ENCODE assay signal across 31 cellular contexts in genomic region chr6:4012826-4013225, GRCh38.
DNase-seq lines count a peak whose midpoint lies in the region; ATAC-seq and TF ChIP-seq lines count a peak whose summit lies in the region.
"Had no signal": no experiment of that assay in that cellular context is flagged by ENCODE, and none has a peak within 500 bp of the region (broad histone marks: within the 10 kb centered on the region; RNA-seq: fewer than 3 reads in every experiment).

No MANE protein-coding gene starts in this region.

- ATAC-seq in GM23338 = no peak
- ATAC-seq in activated T-helper 17 cell treated with anti-CD3 and anti-CD28 coated beads, Interleukin-2, amount 50 U/mL, for 72 hours (replicated peaks) = no peak
- no peak for ATAC-seq in HG02970 (IDR thresholded peaks at IDR 0.05; ENCODE audit: low FRiP score, unreplicated experiment)
- ATAC-seq: GM12878 had no signal

- H2AFZ ChIP-seq in GM23338 = no peak overlapping the region
- H2AFZ ChIP-seq: PC-9 had no signal

- H3K4me3 Mint-ChIP-seq in activated naive CD4-positive, alpha-beta T cell treated with anti-CD3 and anti-CD28 coated beads, Interleukin-2, amount 50 U/mL, for 24 hours = no peak overlapping the region
- H3K4me3 Mint-ChIP-seq in activated naive CD4-positive, alpha-beta T cell treated with anti-CD3 and anti-CD28 coated beads, Interleukin-2, amount 10 ng/mL, durations not matched to agents 7 days and 5 days = no peak overlapping the region
- H3K4me3 Mint-ChIP-seq in GM23338 (no peak overlapping the region), nephron progenitor cell (peak overlapping the region; percentile 12)
- peak overlapping the region; percentile 77 for H3K4me3 Mint-ChIP-seq in activated T-helper 17 cell treated with anti-CD3 and anti-CD28 coated beads, Interleukin-2, amount 50 U/mL, for 72 hours
- H3K4me3 Mint-ChIP-seq: CD14-positive monocyte had no signal

- no peaks in the 10 kb centered on the region for H3K9me2 ChIP-seq in GM23338 (ENCODE audit: insufficient read depth)

- peaks cover 21% of the 10 kb centered on the region for H4K20me1 ChIP-seq in GM23338 (replicated peaks; ENCODE audit: insufficient read depth)

- H3F3A ChIP-seq in GM23338 (replicated peaks; ENCODE audit: low read depth) = no peaks in the 10 kb centered on the region

- H3K4me1 Mint-ChIP-seq in activated naive CD4-positive, alpha-beta T cell treated with anti-CD3 and anti-CD28 coated beads, Interleukin-2, amount 50 U/mL, for 24 hours = peaks cover 82% of the 10 kb centered on the region
- peaks cover 76% of the 10 kb centered on the region for H3K4me1 Mint-ChIP-seq in activated naive CD4-positive, alpha-beta T cell treated with anti-CD3 and anti-CD28 coated beads, Interleukin-2, amount 10 ng/mL, durations not matched to agents 7 days and 5 days
- H3K4me1 Mint-ChIP-seq in GM23338 (peaks cover 19% of the 10 kb centered on the region; the same call in 2 of the 3 replicates), nephron progenitor cell (peaks cover 38% of the 10 kb centered on the region)
- peaks cover 56% of the 10 kb centered on the region for H3K4me1 Mint-ChIP-seq in activated T-helper 17 cell treated with anti-CD3 and anti-CD28 coated beads, Interleukin-2, amount 50 U/mL, for 72 hours

- H3K4me3 ChIP-seq in GM23338 = no peak overlapping the region
- H3K4me3 ChIP-seq in effector memory CD4-positive, alpha-beta T cell (ENCODE audit: insufficient read depth, low read depth, low read length, poor library complexity, severe bottlenecking) = no peak overlapping the region
- H3K4me3 ChIP-seq: GM12878, PC-9, SJSA1 had no signal

- CTCF ChIA-PET in activated naive CD4-positive, alpha-beta T cell treated with anti-CD3 and anti-CD28 coated beads, Interleukin-2, amount 10 ng/mL, durations not matched to agents 7 days and 5 days (lab: Charles Lee) = no interaction called here

- DNase-seq in activated naive CD4-positive, alpha-beta T cell treated with anti-CD3 and anti-CD28 coated beads, Interleukin-2, amount 10 ng/mL, durations not matched to agents 7 days and 5 days = no peak
- DNase-seq in GM23338 (ENCODE audit: low spot score) (no peak), nephron progenitor cell (no peak), middle frontal gyrus (ENCODE audit: extremely low spot score, low spot score) (no peak)
- no peak for DNase-seq in effector memory CD4-positive, alpha-beta T cell
- DNase-seq: 8988T, ACHN, BE2C, DMS 273 treated with DMSO at 0.1 percent for 48 hours, DMS79, EL, GDM1, GOT3, HCEC 1CT, KBM-7, MM.1S, NCI-H1048, NCI-H1417 treated with DMSO at 0.1 percent for 48 hours, NCI-H1694 treated with DMSO at 0.1 percent for 48 hours, NCI-H2081, NCI-H2227 treated with DMSO at 0.1 percent for 48 hours, NCI-H526 treated with DMSO at 0.1 percent for 48 hours, PC-9, Right ventricle myocardium superior, RPMI8226 had no signal

- 0 out of 2 replicates have a peak, but pooled peaks cover 3% of the 10 kb centered on the region for H3K36me3 ChIP-seq in GM23338 (ENCODE audit: insufficient read depth)
- no peaks in the 10 kb centered on the region for H3K36me3 ChIP-seq in effector memory CD4-positive, alpha-beta T cell (ENCODE audit: control insufficient read depth, insufficient read depth, low read length)
- H3K36me3 ChIP-seq: BE2C had no signal

- H3K4me1 ChIP-seq in GM23338 (ENCODE audit: insufficient read depth) = 0 out of 2 replicates have a peak, but pooled peaks cover 5% of the 10 kb centered on the region
- peaks cover 26% of the 10 kb centered on the region for H3K4me1 ChIP-seq in effector memory CD4-positive, alpha-beta T cell (ENCODE audit: control insufficient read depth, insufficient read depth, low read length, poor library complexity, severe bottlenecking)

- H3K9me3 Mint-ChIP-seq in activated naive CD4-positive, alpha-beta T cell treated with anti-CD3 and anti-CD28 coated beads, Interleukin-2, amount 50 U/mL, for 24 hours = no peaks in the 10 kb centered on the region
- H3K9me3 Mint-ChIP-seq in activated naive CD4-positive, alpha-beta T cell treated with anti-CD3 and anti-CD28 coated beads, Interleukin-2, amount 10 ng/mL, durations not matched to agents 7 days and 5 days = no peaks in the 10 kb centered on the region
- H3K9me3 Mint-ChIP-seq in GM23338 (no peaks in the 10 kb centered on the region), nephron progenitor cell (peaks cover 33% of the 10 kb centered on the region)
- H3K9me3 Mint-ChIP-seq in activated T-helper 17 cell treated with anti-CD3 and anti-CD28 coated beads, Interleukin-2, amount 50 U/mL, for 72 hours = no peaks in the 10 kb centered on the region
- H3K9me3 Mint-ChIP-seq: CD14-positive monocyte had no signal

- H3K36me3 Mint-ChIP-seq in activated naive CD4-positive, alpha-beta T cell treated with anti-CD3 and anti-CD28 coated beads, Interleukin-2, amount 50 U/mL, for 24 hours = peaks cover 5% of the 10 kb centered on the region
- H3K36me3 Mint-ChIP-seq in activated naive CD4-positive, alpha-beta T cell treated with anti-CD3 and anti-CD28 coated beads, Interleukin-2, amount 10 ng/mL, durations not matched to agents 7 days and 5 days = peaks cover 42% of the 10 kb centered on the region
- H3K36me3 Mint-ChIP-seq in GM23338 (ENCODE audit: low read depth) = peaks cover 24% of the 10 kb centered on the region
- H3K36me3 Mint-ChIP-seq in activated T-helper 17 cell treated with anti-CD3 and anti-CD28 coated beads, Interleukin-2, amount 50 U/mL, for 72 hours (ENCODE audit: low read depth) = peaks cover 16% of the 10 kb centered on the region
- peaks cover 62% of the 10 kb centered on the region for H3K36me3 Mint-ChIP-seq in nephron progenitor cell (ENCODE audit: low read depth)

- H3K79me2 ChIP-seq in GM23338 (replicated peaks; ENCODE audit: insufficient read depth) = peaks cover 99% of the 10 kb centered on the region

- H3K27me3 ChIP-seq in GM23338 (ENCODE audit: insufficient read depth) = no peaks in the 10 kb centered on the region
- no peaks in the 10 kb centered on the region for H3K27me3 ChIP-seq in effector memory CD4-positive, alpha-beta T cell (replicated peaks; ENCODE audit: control insufficient read depth, insufficient read depth, low read length, poor library complexity, severe bottlenecking)
- H3K27me3 ChIP-seq: BE2C, SJSA1 had no signal

- H3K27me3 Mint-ChIP-seq in activated naive CD4-positive, alpha-beta T cell treated with anti-CD3 and anti-CD28 coated beads, Interleukin-2, amount 50 U/mL, for 24 hours = no peaks in the 10 kb centered on the region
- H3K27me3 Mint-ChIP-seq in activated naive CD4-positive, alpha-beta T cell treated with anti-CD3 and anti-CD28 coated beads, Interleukin-2, amount 10 ng/mL, durations not matched to agents 7 days and 5 days = no peaks in the 10 kb centered on the region
- peaks cover 4% of the 10 kb centered on the region for H3K27me3 Mint-ChIP-seq in GM23338 (ENCODE audit: insufficient read depth, low read depth, poor library complexity)
- H3K27me3 Mint-ChIP-seq in activated T-helper 17 cell treated with anti-CD3 and anti-CD28 coated beads, Interleukin-2, amount 50 U/mL, for 72 hours = no peaks in the 10 kb centered on the region
- no peaks in the 10 kb centered on the region for H3K27me3 Mint-ChIP-seq in nephron progenitor cell (ENCODE audit: low read depth, poor library complexity)

- no peak overlapping the region for H3K4me2 ChIP-seq in GM23338
- H3K4me2 ChIP-seq: PC-9 had no signal

- TF ChIP-seq CTCF in GM23338 (conservative IDR thresholded peaks at IDR 0.05; ENCODE audit: low read depth in 2 of 2) = no peak
- no peak for TF ChIP-seq CTCF in nephron progenitor cell (IDR thresholded peaks at IDR 0.05)

- H3K9me3 ChIP-seq in effector memory CD4-positive, alpha-beta T cell (ENCODE audit: control insufficient read depth, low read length) = no peaks in the 10 kb centered on the region
- H3K9me3 ChIP-seq: BE2C, SJSA1 had no signal

- 0 out of 2 replicates have a peak overlapping the region, but pooled peaks have one; percentile 18 for H3K27ac ChIP-seq in GM23338 (ENCODE audit: low read depth)
- H3K27ac ChIP-seq in effector memory CD4-positive, alpha-beta T cell (ENCODE audit: insufficient read depth, low read length, poor library complexity, severe bottlenecking) = no peak overlapping the region
- H3K27ac ChIP-seq: PC-9, SJSA1 had no signal

- H3K27ac Mint-ChIP-seq in activated naive CD4-positive, alpha-beta T cell treated with anti-CD3 and anti-CD28 coated beads, Interleukin-2, amount 50 U/mL, for 24 hours = peak overlapping the region; percentile 67
- H3K27ac Mint-ChIP-seq in activated naive CD4-positive, alpha-beta T cell treated with anti-CD3 and anti-CD28 coated beads, Interleukin-2, amount 10 ng/mL, durations not matched to agents 7 days and 5 days = no peak overlapping the region
- H3K27ac Mint-ChIP-seq in GM23338 = no peak overlapping the region
- H3K27ac Mint-ChIP-seq in activated T-helper 17 cell treated with anti-CD3 and anti-CD28 coated beads, Interleukin-2, amount 50 U/mL, for 72 hours = peak overlapping the region; percentile 47
- no peak overlapping the region for H3K27ac Mint-ChIP-seq in nephron progenitor cell
- H3K27ac Mint-ChIP-seq: CD14-positive monocyte had no signal

TF ChIP-seq in GM23338, 12 proteins besides CTCF, POLR2A, EP300 and RAD21 (continues in another document):
- TF ChIP-seq REST (IDR thresholded peaks at IDR 0.05; ENCODE audit: unreplicated experiment) = no peak

Comparison
In these comparisons a context has a peak if more than half of its experiments do, and no peak if none do; other contexts are left out.
1. H3K27ac Mint-ChIP-seq: peak in activated naive CD4-positive, alpha-beta T cell treated with anti-CD3 and anti-CD28 coated beads, Interleukin-2, amount 50 U/mL, for 24 hours (single experiment) and activated T-helper 17 cell treated with anti-CD3 and anti-CD28 coated beads, Interleukin-2, amount 50 U/mL, for 72 hours (single experiment); none in activated naive CD4-positive, alpha-beta T cell treated with anti-CD3 and anti-CD28 coated beads, Interleukin-2, amount 10 ng/mL, durations not matched to agents 7 days and 5 days (single experiment), GM23338 (single experiment) and nephron progenitor cell (single experiment).
2. H3K4me3 Mint-ChIP-seq: peak in activated T-helper 17 cell treated with anti-CD3 and anti-CD28 coated beads, Interleukin-2, amount 50 U/mL, for 72 hours (single experiment) and nephron progenitor cell (single experiment); none in activated naive CD4-positive, alpha-beta T cell treated with anti-CD3 and anti-CD28 coated beads, Interleukin-2, amount 50 U/mL, for 24 hours (single experiment), activated naive CD4-positive, alpha-beta T cell treated with anti-CD3 and anti-CD28 coated beads, Interleukin-2, amount 10 ng/mL, durations not matched to agents 7 days and 5 days (single experiment) and GM23338 (single experiment).